In genomic region chr9:129175515-129175824, GRCh38 we compare ENCODE assay signal across 8 cellular contexts. TPM values are rescaled to one million over a fixed set of nuclear protein-coding genes. Genes with fewer than 3 reads are reported as not detected.
DNase-seq lines count a peak whose midpoint lies in the region; ATAC-seq, FAIRE-seq and TF ChIP-seq lines count a peak whose summit lies in the region.

No MANE protein-coding gene starts in this region.

- H3K9ac ChIP-seq in HUES6 (ENCODE audit: low read length) (peak overlapping the region; percentile 50), muscle layer of colon (ENCODE audit: low read length) (peak overlapping the region; percentile 82)

- whole genome bisulfite sequencing in A549 (ENCODE audit: missing lambda C conversion rate), result 2% methylated on average over 10 of the region's 10 CpGs

- TF ChIP-seq EP300 in A549 (IDR thresholded peaks at IDR 0.05), result no peak

- TF ChIP-seq CTCF in A549 (IDR thresholded peaks at IDR 0.05), result no peak

- H3K27ac ChIP-seq in A549 (peak overlapping the region; percentile 99), HUES6 (ENCODE audit: low read depth, low read length) (peak overlapping the region; percentile 22; the same call in 1 of the 2 replicates), caudate nucleus (ENCODE audit: low read depth, low read length) (peak overlapping the region; percentile 97), muscle layer of colon (ENCODE audit: low read depth, low read length) (peak overlapping the region; percentile 99)

- H3K9me3 ChIP-seq in A549 (no peaks in the 10 kb centered on the region), HUES6 (ENCODE audit: control insufficient read depth, insufficient read depth, low read depth, low read length) (no peaks in the 10 kb centered on the region), muscle layer of colon (ENCODE audit: low read length) (no peaks in the 10 kb centered on the region)

- H3K4me3 ChIP-seq in A549, result peak overlapping the region; percentile 87
- H3K4me3 ChIP-seq in HUES6 (ENCODE audit: low read depth, low read length), result peak overlapping the region; percentile 54
- peak overlapping the region; percentile 79 to 99 for H3K4me3 ChIP-seq in muscle layer of colon (ENCODE audit: low read depth in 1 of 2, low read length in 2 of 2)

- no peak for TF ChIP-seq POLR2A in A549 (IDR thresholded peaks at IDR 0.05; ENCODE audit: low read length)

- H3K36me3 ChIP-seq in HUES6 (ENCODE audit: control insufficient read depth, insufficient read depth, low read length), result no peaks in the 10 kb centered on the region
- H3K36me3 ChIP-seq in muscle layer of colon (ENCODE audit: insufficient read depth, low read length), result no peaks in the 10 kb centered on the region

- H3K4me1 ChIP-seq in A549 (peaks cover 49% of the 10 kb centered on the region), HUES6 (ENCODE audit: control insufficient read depth, insufficient read depth, low read length) (peaks cover 18% of the 10 kb centered on the region; the same call in 1 of the 2 replicates), muscle layer of colon (ENCODE audit: insufficient read depth, low read length) (peaks cover 18% of the 10 kb centered on the region)

- POLR2A ChIA-PET in A549 (lab: Yijun Ruan, JAX), result interaction anchor here (0.7 to 7.3 kb wide), 16 partner anchors 9 to 962 kb away, joined by 3 to 171 read pairs (median 8); partner anchors contain the start of genes MIGA2 and NTMT1

- peak overlapping the region; percentile 96 for H3K4me2 ChIP-seq in A549

- FAIRE-seq in A549 (lab: Jason Lieb, UNC), result no peak

- ATAC-seq in A549 (no peak), HG03439 (IDR thresholded peaks at IDR 0.05; ENCODE audit: unreplicated experiment) (no peak)

- DNase-seq in A549 (ENCODE audit: low read depth in 1 of 2, low spot score in 1 of 2), result no peak
- DNase-seq in caudate nucleus (lab: John Stamatoyannopoulos, UW), result no peak
- no peak for DNase-seq in DMS53 treated with DMSO at 0.1 percent for 48 hours (lab: John Stamatoyannopoulos, UW; ENCODE audit: unreplicated experiment)
- no peak for DNase-seq in SHP77 treated with DMSO at 0.1 percent for 48 hours (lab: John Stamatoyannopoulos, UW)
- no peak for DNase-seq in activated gamma-delta T cell treated with Interleukin-2 at 50 U/mL for 16 hours

- peaks cover 59% of the 10 kb centered on the region for H3K27me3 ChIP-seq in HUES6 (ENCODE audit: control insufficient read depth, insufficient read depth, low read length)
- no peaks in the 10 kb centered on the region for H3K27me3 ChIP-seq in muscle layer of colon (ENCODE audit: control insufficient read depth in 1 of 2, insufficient read depth in 2 of 2, low read length in 2 of 2)

- CTCF ChIA-PET in A549 (lab: Yijun Ruan, JAX), result interaction anchor here (0.9 to 38.0 kb wide), 19 partner anchors 9 to 450 kb away, joined by 3 to 1029 read pairs (median 17); partner anchors contain the start of genes C9orf50 and NTMT1

- TF ChIP-seq RAD21 in A549 (conservative IDR thresholded peaks at IDR 0.05 in 1 of 2, IDR thresholded peaks at IDR 0.05 in 1 of 2), result no peak

TF ChIP-seq in A549, 52 proteins besides CTCF, POLR2A, EP300 and RAD21:
- TF ChIP-seq BCL3 (IDR thresholded peaks at IDR 0.05) (no peak; the same call in 2 of the 3 replicates), NFE2L2 (conservative IDR thresholded peaks at IDR 0.05; ENCODE audit: low read length) (no peak), ZFP36 (IDR thresholded peaks at IDR 0.05; ENCODE audit: borderline replicate concordance, partially characterized antibody) (no peak), RARB (CRISPR knock-in tag; IDR thresholded peaks at IDR 0.05) (no peak), TP53 (CRISPR knock-in tag; IDR thresholded peaks at IDR 0.05) (no peak), HES2 (IDR thresholded peaks at IDR 0.05) (no peak), CBX8 (IDR thresholded peaks at IDR 0.05) (no peak), KDM1A (IDR thresholded peaks at IDR 0.05; ENCODE audit: low read depth) (no peak), HOXA7 (CRISPR knock-in tag; IDR thresholded peaks at IDR 0.05) (no peak), RNF2 (IDR thresholded peaks at IDR 0.05; ENCODE audit: borderline replicate concordance, low read depth) (no peak), CEBPB (IDR thresholded peaks at IDR 0.05) (no peak), USF2 (IDR thresholded peaks at IDR 0.05) (no peak), CBX2 (IDR thresholded peaks at IDR 0.05; ENCODE audit: borderline replicate concordance, low read depth) (no peak), ATOH8 (CRISPR knock-in tag; IDR thresholded peaks at IDR 0.05; ENCODE audit: low read depth) (no peak), JUNB (IDR thresholded peaks at IDR 0.05) (no peak)

RNA-seq across cellular contexts. Expression of gene IER5L, which starts 2.6 kb away (rescaled TPM):
- 16.8 and 25.1 TPM in 2 replicates for polyA plus RNA-seq in A549 (2011; rRNA removed)
- 51.4 and 90.0 TPM in 2 replicates for polyA plus RNA-seq in A549 (2012; cell fraction: cytosol; rRNA removed)
- polyA plus RNA-seq in A549 (2012; cell fraction: nucleus; rRNA removed), result 63.3 and 123 TPM in 2 replicates
- polyA plus RNA-seq in A549 (2017; fragmentation: RNase III; extraction: RNeasy Plus Mini Kit Qiagen cat#74134 plus additional on column Dnase treatment), result 47.9 to 67.5 TPM (median 54.9 TPM) in 3 replicates
- polyA minus RNA-seq in A549 (2011; rRNA and poly(A)+ RNA removed), result 18.1 and 21.3 TPM in 2 replicates

Comparison
In these comparisons a context has a peak if more than half of its experiments do, and no peak if none do; other contexts are left out.
1. H3K27ac ChIP-seq: peak in every context shown above with its lines; median percentile 99 in A549; 99 in muscle layer of colon; 97 in caudate nucleus; 22 in HUES6.